Comparison of ENCODE assay signal across 17 cellular contexts in the genomic region with DNA sequence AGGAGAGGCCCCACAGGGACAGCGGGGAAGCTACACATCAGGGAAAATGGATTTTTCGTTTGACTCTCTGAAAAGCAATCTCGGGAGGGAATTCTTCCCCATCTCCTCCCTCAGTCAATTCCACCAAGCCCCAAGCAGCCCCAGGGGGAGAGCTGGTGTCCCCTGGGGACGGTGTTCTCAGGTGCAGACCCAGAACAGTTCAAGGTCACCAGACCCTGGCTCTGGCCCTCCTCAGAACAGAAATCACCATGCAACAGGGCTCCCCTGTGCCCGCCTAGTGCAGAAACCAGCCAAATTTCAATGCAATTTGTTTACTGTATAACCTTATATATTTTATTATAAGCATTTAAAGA. TPM values are rescaled to one million over a fixed set of nuclear protein-coding genes. Genes with fewer than 3 reads are reported as not detected.
DNase-seq lines count a peak whose midpoint lies in the region; ATAC-seq, FAIRE-seq and TF ChIP-seq lines count a peak whose summit lies in the region.
"Had no signal": no experiment of that assay in that cellular context is flagged by ENCODE, and none has a peak within 500 bp of the region (broad histone marks: within the 10 kb centered on the region; RNA-seq: fewer than 3 reads in every experiment).

No MANE protein-coding gene starts in this region.

- no peak for TF ChIP-seq EP300 in GM12878 (IDR thresholded peaks at IDR 0.05; ENCODE audit: borderline replicate concordance in 1 of 2, control insufficient read depth in 1 of 2, low read depth in 2 of 2, low read length in 2 of 2)

- CTCF ChIA-PET in GM12878 (lab: Yijun Ruan, JAX): interaction anchor here (0.5 to 1.2 kb wide), 4 partner anchors 18 to 433 kb away, joined by 3 read pairs; no protein-coding TSS in a partner anchor

- SMC1A ChIA-PET in GM12878 (lab: Charles Lee; ENCODE audit: uncharacterized antibody, unreplicated experiment): interaction anchor here (0.8 to 2.5 kb wide), 3 partner anchors 30 to 128 kb away, joined by 3 to 7 read pairs (median 3); no protein-coding TSS in a partner anchor

- TF ChIP-seq CTCF in GM12865 (IDR thresholded peaks at IDR 0.05; ENCODE audit: insufficient read depth, low read depth, low read length, missing control alignments): no peak
- no peak for TF ChIP-seq CTCF in GM12878 (IDR thresholded peaks at IDR 0.05 in 2 of 3, conservative IDR thresholded peaks at IDR 0.05 in 1 of 3; ENCODE audit: control insufficient read depth in 2 of 3, extremely low read depth in 1 of 3, insufficient read depth in 1 of 3, low read depth in 3 of 3, low read length in 3 of 3)
- TF ChIP-seq CTCF in parathyroid adenoma (IDR thresholded peaks at IDR 0.05): no peak

- no peak for FAIRE-seq in GM12878 (lab: Jason Lieb, UNC)
- FAIRE-seq: G401.6 had no signal

- H3K4me3 ChIP-seq in BLaER1 (no peak overlapping the region), GM12865 (ENCODE audit: low read depth, low read length) (no peak overlapping the region), GM12878 (no peak overlapping the region), parathyroid adenoma (ENCODE audit: low read depth, low read length) (no peak overlapping the region)
- H3K4me3 ChIP-seq: SJSA1 had no signal

- in situ Hi-C loops in GM12878 (cut with MboI): no loop called here

- H4K20me1 ChIP-seq in BLaER1 (peaks cover 12% of the 10 kb centered on the region; the same call in 1 of the 2 replicates), GM12878 (ENCODE audit: control insufficient read depth, insufficient read depth) (no peaks in the 10 kb centered on the region)

- no peak; the same call in 1 of the 2 replicates for TF ChIP-seq POLR2A in GM12878 (IDR thresholded peaks at IDR 0.05; ENCODE audit: low read depth, low read length)

- RAD21 ChIA-PET in GM12878 (lab: Charles Lee; ENCODE audit: unreplicated experiment): no interaction called here

- H3K4me1 ChIP-seq in BLaER1: peaks cover 85% of the 10 kb centered on the region
- peaks cover 59% of the 10 kb centered on the region for H3K4me1 ChIP-seq in GM12878 (ENCODE audit: control insufficient read depth, insufficient read depth, low read length)
- peaks cover 4% of the 10 kb centered on the region for H3K4me1 ChIP-seq in parathyroid adenoma
- H3K4me1 ChIP-seq: Caco-2, SJSA1 had no signal

- intact Hi-C loops in GM12878 (cut with micrococcal nuclease; ENCODE audit: unreplicated experiment): no loop called here

- DNase-seq in GM12865 (ENCODE audit: low read depth) (peak; percentile 19), GM12878 (ENCODE audit: low read depth, low spot score) (no peak), medulla oblongata (ENCODE audit: extremely low spot score) (no peak), NCI-H748 treated with DMSO at 0.1 percent for 48 hours (lab: John Stamatoyannopoulos, UW) (no peak)
- DNase-seq: AML-193; CD4-positive, alpha-beta T cell; GOT3; KBM-7; MV-4-11; NCI-H187; NCI-H2227 treated with DMSO at 0.1 percent for 48 hours had no signal

- H3K79me2 ChIP-seq in GM12878 (ENCODE audit: control insufficient read depth, insufficient read depth, low read length) (peaks cover 6% of the 10 kb centered on the region), parathyroid adenoma (no peaks in the 10 kb centered on the region)

- POLR2A ChIA-PET in GM12878 (lab: Charles Lee): interaction anchor here (0.5 kb wide), 1 partner anchor 11 kb away, joined by 3 read pairs; no protein-coding TSS in a partner anchor

- H3K36me3 ChIP-seq in BLaER1 (no peaks in the 10 kb centered on the region), GM12878 (ENCODE audit: control insufficient read depth in 2 of 2, insufficient read depth in 2 of 2, low read length in 1 of 2) (no peaks in the 10 kb centered on the region), parathyroid adenoma (ENCODE audit: control insufficient read depth, insufficient read depth, low read length) (no peaks in the 10 kb centered on the region)
- H3K36me3 ChIP-seq: SJSA1 had no signal

- no TSS peak for BruUV-seq in GM12878 (replicated peaks; lab: Mats Ljungman, UMichigan)

- peak overlapping the region; percentile 93 for H3K4me2 ChIP-seq in BLaER1
- no peak overlapping the region for H3K4me2 ChIP-seq in GM12878 (ENCODE audit: control insufficient read depth, insufficient read depth)
- no peak overlapping the region for H3K4me2 ChIP-seq in parathyroid adenoma (ENCODE audit: low read length)

- ATAC-seq in GM12878 (no peak), GM18907 (IDR thresholded peaks at IDR 0.05; ENCODE audit: unreplicated experiment) (no peak)

- 31% methylated on average over 5 of the region's 5 CpGs for WGBS in GM12878 (ENCODE audit: insufficient coverage, insufficient replicate concordance, low lambda C conversion rate, missing lambda C conversion rate)

- no peak overlapping the region for H3K9ac ChIP-seq in BLaER1
- H3K9ac ChIP-seq in GM12878 (ENCODE audit: control insufficient read depth, insufficient read depth, low read length): no peak overlapping the region
- no peak overlapping the region for H3K9ac ChIP-seq in parathyroid adenoma

- H3K27ac ChIP-seq in BLaER1 (no peak overlapping the region), GM12878 (ENCODE audit: control insufficient read depth, insufficient read depth) (no peak overlapping the region), parathyroid adenoma (no peak overlapping the region)
- H3K27ac ChIP-seq: SJSA1 had no signal

- H2AFZ ChIP-seq in GM12878 (ENCODE audit: control insufficient read depth, low read depth, low read length): no peak overlapping the region
- peak overlapping the region; percentile 78 for H2AFZ ChIP-seq in parathyroid adenoma

- H3K27me3 ChIP-seq in BLaER1 (no peaks in the 10 kb centered on the region; the same call in 1 of the 2 replicates), GM12878 (replicated peaks in 1 of 2; ENCODE audit: control insufficient read depth in 2 of 2, insufficient read depth in 2 of 2, low read length in 1 of 2) (no peaks in the 10 kb centered on the region), parathyroid adenoma (ENCODE audit: control insufficient read depth, insufficient read depth, low read length) (no peaks in the 10 kb centered on the region)
- H3K27me3 ChIP-seq: SJSA1 had no signal

- TF ChIP-seq RAD21 in GM12878 (IDR thresholded peaks at IDR 0.05; ENCODE audit: insufficient read depth, low read depth, low read length): no peak

- H3K9me3 ChIP-seq in BLaER1: no peaks in the 10 kb centered on the region
- H3K9me3 ChIP-seq in GM12878 (replicated peaks; ENCODE audit: control insufficient read depth, insufficient read depth, low read length): no peaks in the 10 kb centered on the region
- H3K9me3 ChIP-seq in parathyroid adenoma (ENCODE audit: control insufficient read depth, low read length): no peaks in the 10 kb centered on the region
- H3K9me3 ChIP-seq: Caco-2, SJSA1 had no signal

TF ChIP-seq in GM12878, 131 proteins besides CTCF, POLR2A, EP300 and RAD21:
- TF ChIP-seq ZNF622 (IDR thresholded peaks at IDR 0.05) (no peak), MEF2B (IDR thresholded peaks at IDR 0.05; ENCODE audit: partially characterized antibody, poor library complexity, severe bottlenecking) (peak; percentile 76), CREM (IDR thresholded peaks at IDR 0.05; ENCODE audit: low read depth) (no peak), TCF12 (IDR thresholded peaks at IDR 0.05; ENCODE audit: low read depth, low read length) (no peak), HDGF (IDR thresholded peaks at IDR 0.05) (no peak)
TF ChIP-seq in GM12878: peak in this region for 1.

RNA-seq across cellular contexts. Expression of a gene that starts 34.1 kb away (rescaled TPM):
- 50.8 and 52.0 TPM in 2 replicates for total RNA-seq in GM12878 (2013; cell fraction: nucleolus; rRNA removed)
- 140 and 149 TPM in 2 replicates for total RNA-seq in GM12878 (2014; rRNA removed)
- 95.2 and 96.2 TPM in 2 replicates for total RNA-seq in GM12878 (2014; rRNA removed; fragmentation: Illumina TruSeq; extraction: Trizol)
- 114 and 116 TPM in 2 replicates for total RNA-seq in GM12878 (2021)
- polyA plus RNA-seq in GM12878 (2011; ENCODE audit: low read depth): 78.4 TPM
- polyA plus RNA-seq in GM12878 (2011; rRNA removed): 19.7 and 23.7 TPM in 2 replicates
- 18.6 and 22.3 TPM in 2 replicates for polyA plus RNA-seq in GM12878 (2011; cell fraction: cytosol; rRNA removed)
- polyA plus RNA-seq in GM12878 (2011; cell fraction: nucleus; rRNA removed): 30.2 and 33.1 TPM in 2 replicates
- polyA plus RNA-seq in GM12878 (2012): 92.4 and 94.8 TPM in 2 replicates
- polyA plus RNA-seq in GM12878 (2014; fragmentation: Illumina TruSeq; extraction: Trizol): 141 and 143 TPM in 2 replicates
- polyA plus RNA-seq in GM12878 (2014; fragmentation: Nextera tagmentation; extraction: Ambion mirVana): 10 to 100 TPM; 62.5 to 83.7 TPM
- polyA plus RNA-seq in GM12878 (2014; rRNA removed): 128 and 141 TPM in 2 replicates
- polyA plus RNA-seq in GM12878 (2016; fragmentation: Nextera tagmentation; extraction: Ambion mirVana): 100 to 1,000 TPM; 242 to 245 TPM
- 27.0 and 41.7 TPM in 2 replicates for polyA minus RNA-seq in GM12878 (2011; rRNA and poly(A)+ RNA removed)
- polyA minus RNA-seq in GM12878 (2011; cell fraction: cytosol; rRNA and poly(A)+ RNA removed): 6.1 and 7.5 TPM in 2 replicates
- 12.8 and 19.2 TPM in 2 replicates for polyA minus RNA-seq in GM12878 (2011; cell fraction: nucleus; rRNA and poly(A)+ RNA removed)
